ENCODE assay signal across 26 cellular contexts in the genomic region with DNA sequence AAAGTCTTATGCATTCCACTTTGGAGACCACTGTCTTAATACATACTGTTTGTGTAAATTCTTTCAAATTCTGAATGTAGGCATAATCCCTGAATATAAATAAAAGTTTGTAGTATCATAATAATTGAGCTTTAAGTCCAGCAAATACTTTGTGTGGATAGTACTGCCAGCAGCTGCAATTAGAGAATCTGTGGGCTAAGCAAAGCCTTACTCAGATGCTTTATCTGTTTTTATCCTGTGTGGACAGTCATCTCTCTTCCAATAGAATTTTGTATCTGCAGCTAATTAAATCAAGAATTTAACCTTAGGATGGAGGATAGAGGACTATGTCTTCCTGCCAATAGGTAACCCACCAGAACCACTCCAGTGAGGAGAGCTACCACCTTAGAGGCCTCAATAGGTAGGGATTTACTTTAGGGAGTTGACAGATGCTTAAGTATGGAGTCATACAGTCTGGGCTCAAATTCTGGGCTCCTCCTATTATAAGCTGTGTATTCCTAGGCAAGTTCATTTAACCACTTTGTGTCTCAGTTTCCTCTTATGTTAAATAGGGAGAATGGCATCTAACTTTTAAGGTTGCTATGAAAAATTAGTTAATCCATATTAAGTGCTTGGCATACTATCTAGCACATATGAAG.
DNase-seq lines count a peak whose midpoint lies in the region; ATAC-seq and TF ChIP-seq lines count a peak whose summit lies in the region.
"Had no signal": no experiment of that assay in that cellular context is flagged by ENCODE, and none has a peak within 500 bp of the region (broad histone marks: within the 10 kb centered on the region; RNA-seq: fewer than 3 reads in every experiment).

No MANE protein-coding gene starts in this region.

- H3K9me3 Mint-ChIP-seq in activated T-cell treated with anti-CD3 and anti-CD28 coated beads, Interleukin-2, amount 50 U/mL, for 72 hours, result no peaks in the 10 kb centered on the region
- H3K9me3 Mint-ChIP-seq in T-cell, result no peaks in the 10 kb centered on the region
- H3K9me3 Mint-ChIP-seq: activated naive CD8-positive, alpha-beta T cell treated with anti-CD3 and anti-CD28 coated beads, Interleukin-2, amount 10 ng/mL, durations not matched to agents 7 days and 5 days; activated T-helper 1 cell treated with anti-CD3 and anti-CD28 coated beads, Interleukin-12 subunit alpha, Interleukin-12 subunit beta, Interleukin-2, Interleukin-4 antibody, amounts not matched to agents 30 ng/mL and 10 ng/mL and 1 ng/mL, durations not matched to agents 14 hours and 24 hours and 36 hours had no signal

- H3K36me3 ChIP-seq in skeletal muscle tissue (ENCODE audit: control insufficient read depth in 3 of 3, insufficient read depth in 3 of 3, low read length in 3 of 3), result no peaks in the 10 kb centered on the region
- H3K36me3 ChIP-seq: transverse colon had no signal

- no peak overlapping the region for H3K4me3 Mint-ChIP-seq in activated T-cell treated with anti-CD3 and anti-CD28 coated beads, Interleukin-2, amount 50 U/mL, for 72 hours
- H3K4me3 Mint-ChIP-seq in T-cell, result no peak overlapping the region
- H3K4me3 Mint-ChIP-seq: activated naive CD8-positive, alpha-beta T cell treated with anti-CD3 and anti-CD28 coated beads, Interleukin-2, amount 10 ng/mL, durations not matched to agents 7 days and 5 days; activated T-helper 1 cell treated with anti-CD3 and anti-CD28 coated beads, Interleukin-12 subunit alpha, Interleukin-12 subunit beta, Interleukin-2, Interleukin-4 antibody, amounts not matched to agents 30 ng/mL and 10 ng/mL and 1 ng/mL, durations not matched to agents 14 hours and 24 hours and 36 hours had no signal

- peaks cover 31% of the 10 kb centered on the region for H3K4me1 Mint-ChIP-seq in activated T-cell treated with anti-CD3 and anti-CD28 coated beads, Interleukin-2, amount 50 U/mL, for 72 hours (ENCODE audit: low read depth)
- H3K4me1 Mint-ChIP-seq in T-cell, result peaks cover 35 to 58% (median 57%) of the 10 kb centered on the region in 3 donors

- no peak overlapping the region for H3K4me3 ChIP-seq in skeletal muscle tissue (ENCODE audit: low read length in 3 of 3)
- H3K4me3 ChIP-seq: A549, BLaER1, body of pancreas, lung, SK-N-MC, stomach, transverse colon had no signal

- CTCF ChIA-PET in T-cell (lab: Charles Lee), result interaction anchor here (0.5 to 2.5 kb wide), 14 partner anchors 13 to 180 kb away, joined by 3 to 12 read pairs (median 4); a partner anchor contains a TSS

- H3K27ac ChIP-seq in foreskin keratinocyte (no peak overlapping the region), skeletal muscle tissue (ENCODE audit: low read depth, low read length) (peak overlapping the region; percentile 19)
- H3K27ac ChIP-seq: A549, BLaER1, body of pancreas, SK-N-MC, stomach, transverse colon had no signal

- no peak for ATAC-seq in activated T-cell treated with anti-CD3 and anti-CD28 coated beads, Interleukin-2, amount 50 U/mL, for 72 hours (replicated peaks in 1 of 2)
- ATAC-seq in T-cell (replicated peaks in 1 of 4) (no peak), foreskin keratinocyte (peak; percentile 68)
- ATAC-seq: body of pancreas, right cardiac atrium had no signal

- no peaks in the 10 kb centered on the region for H3K9me3 ChIP-seq in skeletal muscle tissue (ENCODE audit: control insufficient read depth in 3 of 3, low read length in 3 of 3)
- H3K9me3 ChIP-seq: A549, body of pancreas, stomach, transverse colon had no signal

- H3K4me1 ChIP-seq in foreskin keratinocyte, result peaks cover 3% of the 10 kb centered on the region
- H3K4me1 ChIP-seq in skeletal muscle tissue (ENCODE audit: control insufficient read depth in 3 of 3, insufficient read depth in 3 of 3, low read length in 3 of 3), result peaks cover 32 to 45% (median 43%) of the 10 kb centered on the region in 3 donors

- no peak for DNase-seq in activated T-cell treated with anti-CD3 and anti-CD28 coated beads, Interleukin-2, amount 50 U/mL, for 72 hours
- DNase-seq in activated T-cell treated with anti-CD3 and anti-CD28 coated beads for 4 hours, result no peak
- DNase-seq in T-cell, result no peak
- DNase-seq in foreskin keratinocyte, result peak in 1 of 2 donors; percentile 28
- no peak for DNase-seq in hepatic stellate cell (ENCODE audit: low spot score)
- no peak for DNase-seq in superior temporal gyrus (ENCODE audit: extremely low spot score)
- no peak for DNase-seq in pons (ENCODE audit: low spot score)
- DNase-seq: activated naive CD8-positive, alpha-beta T cell treated with anti-CD3 and anti-CD28 coated beads, Interleukin-2, amount 10 ng/mL, durations not matched to agents 7 days and 5 days; body of pancreas; H7; KBM-7; kidney; MM.1S; NCI-H1436 treated with DMSO at 0.1 percent for 48 hours; NCI-H526; right cardiac atrium; RPMI8226; stomach; T-helper 9 cell; transverse colon had no signal

- H3K36me3 Mint-ChIP-seq in activated T-cell treated with anti-CD3 and anti-CD28 coated beads, Interleukin-2, amount 50 U/mL, for 72 hours (ENCODE audit: insufficient read depth in 2 of 2), result peaks cover 4 to 11% of the 10 kb centered on the region in 2 donors
- peaks cover 10% of the 10 kb centered on the region for H3K36me3 Mint-ChIP-seq in T-cell

- no peaks in the 10 kb centered on the region for H3K27me3 ChIP-seq in foreskin keratinocyte
- H3K27me3 ChIP-seq in skeletal muscle tissue (ENCODE audit: control insufficient read depth in 3 of 3, insufficient read depth in 3 of 3, low read length in 3 of 3), result no peaks in the 10 kb centered on the region
- H3K27me3 ChIP-seq: BLaER1, body of pancreas, stomach, transverse colon had no signal

- TF ChIP-seq CTCF in foreskin keratinocyte (conservative IDR thresholded peaks at IDR 0.05), result no peak

- POLR2A ChIA-PET in T-cell (lab: Charles Lee), result no interaction called here

- no peak overlapping the region for H3K9ac ChIP-seq in skeletal muscle tissue (ENCODE audit: low read depth in 1 of 3, low read length in 3 of 3)
- H3K9ac ChIP-seq: BLaER1 had no signal

- H3K27ac Mint-ChIP-seq in activated T-cell treated with anti-CD3 and anti-CD28 coated beads, Interleukin-2, amount 50 U/mL, for 72 hours, result peak overlapping the region; percentile 35
- peak overlapping the region; percentile 35 to 55 for H3K27ac Mint-ChIP-seq in T-cell
- H3K27ac Mint-ChIP-seq: activated naive CD8-positive, alpha-beta T cell treated with anti-CD3 and anti-CD28 coated beads, Interleukin-2, amount 10 ng/mL, durations not matched to agents 7 days and 5 days; activated T-helper 1 cell treated with anti-CD3 and anti-CD28 coated beads, Interleukin-12 subunit alpha, Interleukin-12 subunit beta, Interleukin-2, Interleukin-4 antibody, amounts not matched to agents 30 ng/mL and 10 ng/mL and 1 ng/mL, durations not matched to agents 14 hours and 24 hours and 36 hours had no signal

- no peaks in the 10 kb centered on the region for H3K27me3 Mint-ChIP-seq in activated T-cell treated with anti-CD3 and anti-CD28 coated beads, Interleukin-2, amount 50 U/mL, for 72 hours (ENCODE audit: low read depth)
- H3K27me3 Mint-ChIP-seq in T-cell, result no peaks in the 10 kb centered on the region
- H3K27me3 Mint-ChIP-seq: activated naive CD8-positive, alpha-beta T cell treated with anti-CD3 and anti-CD28 coated beads, Interleukin-2, amount 10 ng/mL, durations not matched to agents 7 days and 5 days had no signal
